ENCODE assay signal across 8 cellular contexts in the genomic region with DNA sequence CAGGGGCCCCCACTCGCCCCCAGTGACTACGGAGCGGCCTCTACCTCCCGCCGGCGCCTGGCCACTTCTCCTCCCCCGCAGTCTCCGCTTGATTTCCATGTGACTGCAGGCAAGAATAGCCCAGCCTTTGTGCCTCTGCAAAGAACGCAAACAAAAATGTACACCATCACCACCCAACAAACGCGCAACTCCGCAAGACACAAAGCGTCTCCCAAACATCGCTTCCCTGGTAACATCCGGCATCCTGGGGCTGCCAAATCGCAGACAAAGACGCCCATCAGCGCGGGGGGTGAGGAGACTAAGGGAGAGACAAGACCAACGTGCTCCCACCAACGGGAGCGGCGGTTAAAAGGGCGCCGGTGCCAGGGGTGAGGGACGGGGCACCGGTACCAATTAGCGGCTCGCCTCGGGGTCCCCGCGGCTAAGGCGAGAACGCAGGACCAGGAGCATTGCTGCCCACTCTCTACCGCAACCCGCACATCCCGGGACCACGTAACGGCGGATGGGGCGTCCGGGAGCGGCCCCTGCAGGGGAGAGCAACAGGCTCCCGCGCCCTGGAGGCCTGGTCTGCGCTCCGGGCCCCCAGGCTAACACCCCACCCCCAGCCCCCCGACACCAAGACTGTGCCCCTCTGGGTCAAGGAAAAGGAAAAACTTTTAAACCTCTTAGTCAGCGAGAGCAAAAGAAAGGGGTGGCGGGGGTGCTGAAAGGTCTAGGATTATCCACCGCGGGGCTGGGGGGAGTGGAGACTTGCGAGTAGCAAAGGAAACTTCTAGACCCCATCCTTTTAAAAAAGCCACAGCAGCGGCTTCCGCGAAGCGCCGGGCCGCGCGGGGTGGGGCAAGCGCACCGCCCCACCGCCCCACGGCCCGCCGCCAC. TPM values are rescaled to one million over a fixed set of nuclear protein-coding genes. Genes with fewer than 3 reads are reported as not detected.
DNase-seq lines count a peak whose midpoint lies in the region; ATAC-seq and TF ChIP-seq lines count a peak whose summit lies in the region.

No MANE protein-coding gene starts in this region.

- in situ Hi-C loops in brain microvascular endothelial cell (cut with HindIII; ENCODE audit: low pct_ligation_motif_present, low sequenced_read_pairs) (no loop called here), gastrocnemius medialis (cut with MboI; ENCODE audit: low sequenced_read_pairs in 4 of 4) (no loop called here)

- H3K27me3 ChIP-seq in brain microvascular endothelial cell (replicated peaks) (no peaks in the 10 kb centered on the region), iPS-18a (ENCODE audit: control insufficient read depth, insufficient read depth, low read length) (no peaks in the 10 kb centered on the region), gastrocnemius medialis (no peaks in the 10 kb centered on the region)

- peak overlapping the region; percentile 64 for H3K9ac ChIP-seq in iPS-18a (ENCODE audit: low read length)

- DNase-seq in Ammon's horn (ENCODE audit: low spot score) (peak; percentile 80), NCI-H2081 (lab: John Stamatoyannopoulos, UW) (peak; percentile 78 to 86), brain microvascular endothelial cell (peak; percentile 87), gastrocnemius medialis (peak; percentile 26 to 43), NCI-H187 treated with DMSO at 0.1 percent for 48 hours (lab: John Stamatoyannopoulos, UW) (no peak), germinal center (ENCODE audit: low spot score) (no peak)

- TF ChIP-seq CTCF in brain microvascular endothelial cell (IDR thresholded peaks at IDR 0.05; ENCODE audit: low read depth, low read length, missing control alignments): peak; percentile 41
- peak in 2 of 5 experiments; percentile 19 to 34 for TF ChIP-seq CTCF in gastrocnemius medialis (IDR thresholded peaks at IDR 0.05 in 4 of 5, conservative IDR thresholded peaks at IDR 0.05 in 1 of 5)

- H3K27ac ChIP-seq in brain microvascular endothelial cell (peak overlapping the region; percentile 99), iPS-18a (ENCODE audit: low read length) (no peak overlapping the region), gastrocnemius medialis (peak overlapping the region; percentile 90 to 96 (median 92))

- TF ChIP-seq POLR2A in gastrocnemius medialis (IDR thresholded peaks at IDR 0.05): peak in 1 of 2 donors; percentile 37

- ATAC-seq in gastrocnemius medialis (peak; percentile 73 to 79), GM21576 (IDR thresholded peaks at IDR 0.05; ENCODE audit: unreplicated experiment) (no peak)

- intact Hi-C loops in gastrocnemius medialis (cut with DNase I; ENCODE audit: low total_unique reads): loop anchor here (10.0 kb wide), 1 partner anchor 64 kb away; no protein-coding TSS in a partner anchor

- peak overlapping the region; percentile 75 for H3K4me3 ChIP-seq in brain microvascular endothelial cell (ENCODE audit: low read depth, low read length)
- peak overlapping the region; percentile 68 for H3K4me3 ChIP-seq in iPS-18a (ENCODE audit: low read length)
- H3K4me3 ChIP-seq in gastrocnemius medialis: peak overlapping the region; percentile 63 to 87 (median 84)

- H3K4me1 ChIP-seq in iPS-18a (ENCODE audit: control insufficient read depth, low read depth, low read length) (peaks cover 15% of the 10 kb centered on the region), gastrocnemius medialis (peaks cover 16 to 24% of the 10 kb centered on the region in 2 donors)

- H3K36me3 ChIP-seq in brain microvascular endothelial cell (replicated peaks): no peaks in the 10 kb centered on the region
- no peaks in the 10 kb centered on the region for H3K36me3 ChIP-seq in iPS-18a (ENCODE audit: control insufficient read depth, low read depth, low read length)
- no peaks in the 10 kb centered on the region for H3K36me3 ChIP-seq in gastrocnemius medialis

- no peaks in the 10 kb centered on the region for H3K9me3 ChIP-seq in iPS-18a (ENCODE audit: control insufficient read depth, low read depth, low read length)
- no peaks in the 10 kb centered on the region for H3K9me3 ChIP-seq in gastrocnemius medialis

RNA-seq across cellular contexts. Expression of gene MPDZ, which starts 0.9 kb away (rescaled TPM):
- total RNA-seq in gastrocnemius medialis: 10 to 100 TPM; 17.9 to 29.6 (median 23.5) TPM

Comparison
In these comparisons a context has a peak if more than half of its experiments do, and no peak if none do; other contexts are left out.
1. DNase-seq: peak in Ammon's horn (single experiment), NCI-H2081 (2 of 2), brain microvascular endothelial cell (single experiment) and gastrocnemius medialis (2 of 2); none in NCI-H187 treated with DMSO at 0.1 percent for 48 hours (single experiment) and germinal center (single experiment).
2. Peak in every context shown above with its lines, with median percentiles within 50 percentile points of each other: H3K4me3 ChIP-seq.